2 cellular contexts compared by ENCODE assay signal in genomic region chr13:108917581-108917980, GRCh38.
A peak's percentile ranks its signal among the peaks of the same experiment; 100 is the strongest.
TF ChIP-seq lines count a peak whose summit lies in the region.

No MANE protein-coding gene starts in this region.

TF ChIP-seq in IMR-90, 13 proteins besides CTCF, POLR2A, EP300 and RAD21:
- TF ChIP-seq CEBPB (IDR thresholded peaks at IDR 0.05; ENCODE audit: low read depth, low read length) = no peak

TF ChIP-seq in K562, 482 proteins besides CTCF, POLR2A, EP300 and RAD21:
- no peak for TF ChIP-seq HDAC8 (tag; IDR thresholded peaks at IDR 0.05)
- TF ChIP-seq HDAC2 (IDR thresholded peaks at IDR 0.05) = no peak
- TF ChIP-seq, protein P1, sequence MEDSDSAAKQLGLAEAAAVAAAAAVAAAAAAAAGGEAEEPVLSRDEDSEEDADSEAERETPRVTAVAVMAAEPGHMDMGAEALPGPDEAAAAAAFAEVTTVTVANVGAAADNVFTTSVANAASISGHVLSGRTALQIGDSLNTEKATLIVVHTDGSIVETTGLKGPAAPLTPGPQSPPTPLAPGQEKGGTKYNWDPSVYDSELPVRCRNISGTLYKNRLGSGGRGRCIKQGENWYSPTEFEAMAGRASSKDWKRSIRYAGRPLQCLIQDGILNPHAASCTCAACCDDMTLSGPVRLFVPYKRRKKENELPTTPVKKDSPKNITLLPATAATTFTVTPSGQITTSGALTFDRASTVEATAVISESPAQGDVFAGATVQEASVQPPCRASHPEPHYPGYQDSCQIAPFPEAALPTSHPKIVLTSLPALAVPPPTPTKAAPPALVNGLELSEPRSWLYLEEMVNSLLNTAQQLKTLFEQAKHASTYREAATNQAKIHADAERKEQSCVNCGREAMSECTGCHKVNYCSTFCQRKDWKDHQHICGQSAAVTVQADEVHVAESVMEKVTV (CRISPR knock-in tag; IDR thresholded peaks at IDR 0.05) = no peak
- peak; percentile 14 for TF ChIP-seq POLR3G (IDR thresholded peaks at IDR 0.05; ENCODE audit: extremely low read depth, insufficient read length, insufficient replicate concordance)
- no peak for TF ChIP-seq SRSF3 (IDR thresholded peaks at IDR 0.05; ENCODE audit: insufficient read depth, low read length)
- TF ChIP-seq HNRNPUL1 (IDR thresholded peaks at IDR 0.05; ENCODE audit: low read length) = no peak
